8 cellular contexts compared by ENCODE assay signal in the genomic region with DNA sequence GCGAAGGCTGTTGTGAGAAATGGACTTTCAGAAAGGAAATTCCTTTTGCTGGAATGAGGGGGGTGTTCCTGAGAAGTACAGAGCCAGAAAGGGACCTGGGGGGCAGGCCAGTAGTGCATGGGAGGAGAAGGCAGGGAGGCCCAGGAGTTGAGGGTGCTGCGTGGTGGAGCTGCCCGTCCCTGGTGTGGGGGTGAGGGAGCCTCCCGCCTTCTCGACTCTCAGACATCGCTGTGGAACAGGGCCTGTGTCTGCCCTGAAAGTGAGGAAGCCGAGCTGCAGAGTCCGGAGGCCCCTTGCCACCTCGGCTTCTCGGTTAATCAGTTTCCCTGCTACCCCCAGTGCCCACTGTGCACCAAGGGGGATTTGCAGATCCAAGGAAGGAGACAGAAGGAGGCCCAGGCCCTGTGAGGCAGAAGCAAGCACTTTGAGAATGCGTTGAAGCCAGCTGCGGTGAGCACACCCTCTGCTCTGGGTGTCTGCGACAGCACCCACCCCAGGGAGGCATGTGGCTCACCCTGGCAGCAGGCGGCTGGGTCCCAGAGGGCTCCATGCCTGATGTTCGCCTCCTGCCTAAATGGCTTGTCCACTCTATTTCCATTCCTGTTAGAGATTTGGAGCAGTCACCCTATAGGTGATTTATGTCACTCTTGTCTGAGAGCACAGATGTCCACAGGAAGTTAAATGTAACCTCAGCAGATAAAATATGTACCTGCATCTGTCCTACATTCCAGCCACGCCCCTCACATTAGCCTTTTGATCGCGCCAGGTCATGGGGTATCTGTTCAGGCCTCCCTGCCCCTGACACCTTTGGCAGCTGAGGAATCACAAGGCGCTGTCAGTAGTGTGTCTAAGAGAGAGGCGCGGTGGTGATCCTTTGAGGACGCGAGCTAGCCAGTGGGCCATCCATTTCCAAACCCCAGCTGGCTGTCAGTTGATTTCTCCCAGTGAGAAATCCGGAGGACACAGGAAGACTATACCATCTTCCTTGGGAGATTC. TPM values are rescaled to one million over a fixed set of nuclear protein-coding genes. Genes with fewer than 3 reads are reported as not detected.
DNase-seq lines count a peak whose midpoint lies in the region; ATAC-seq and TF ChIP-seq lines count a peak whose summit lies in the region.

No MANE protein-coding gene starts in this region.

- ATAC-seq in effector memory CD8-positive, alpha-beta T cell (replicated peaks) = peak; percentile 26
- no peak for ATAC-seq in GM19463 (IDR thresholded peaks at IDR 0.05; ENCODE audit: unreplicated experiment)

- peak overlapping the region; percentile 57 to 60 for H3K27ac Mint-ChIP-seq in effector memory CD8-positive, alpha-beta T cell

- no peaks in the 10 kb centered on the region for H3K27me3 Mint-ChIP-seq in effector memory CD8-positive, alpha-beta T cell

- no peaks in the 10 kb centered on the region for H3K9me3 ChIP-seq in muscle layer of duodenum (ENCODE audit: control insufficient read depth in 1 of 2, low read length in 2 of 2)

- no peak for TF ChIP-seq CTCF in 22Rv1 (IDR thresholded peaks at IDR 0.05)

- DNase-seq in Jurkat, Clone E6-1 (ENCODE audit: low read depth, low spot score) = no peak
- no peak for DNase-seq in effector memory CD8-positive, alpha-beta T cell
- no peak for DNase-seq in DMS114 treated with DMSO at 0.1 percent for 48 hours (lab: John Stamatoyannopoulos, UW; ENCODE audit: unreplicated experiment)
- DNase-seq in NAMALWA (ENCODE audit: low spot score) = no peak
- no peak for DNase-seq in NCI-H526 treated with DMSO at 0.1 percent for 48 hours (lab: John Stamatoyannopoulos, UW)

- no peaks in the 10 kb centered on the region for H3K9me3 Mint-ChIP-seq in effector memory CD8-positive, alpha-beta T cell

- H3K27me3 ChIP-seq in muscle layer of duodenum (ENCODE audit: low read depth, low read length) = no peaks in the 10 kb centered on the region

- H3K36me3 Mint-ChIP-seq in effector memory CD8-positive, alpha-beta T cell (ENCODE audit: insufficient read depth) = peaks cover 33% of the 10 kb centered on the region

- H3K4me3 ChIP-seq in Jurkat, Clone E6-1 (ENCODE audit: low read length) = peak overlapping the region; percentile 62
- peak overlapping the region; percentile 70 to 84 for H3K4me3 ChIP-seq in muscle layer of duodenum (ENCODE audit: low read depth in 1 of 2, low read length in 2 of 2)

- H3K27ac ChIP-seq in 22Rv1 = peak overlapping the region; percentile 82
- peak overlapping the region; percentile 93 for H3K27ac ChIP-seq in muscle layer of duodenum (ENCODE audit: low read length)

- H3K4me1 ChIP-seq in muscle layer of duodenum (ENCODE audit: control insufficient read depth in 1 of 2, insufficient read depth in 2 of 2, low read length in 2 of 2) = peaks cover 15 to 39% of the 10 kb centered on the region in 2 donors

- H3K4me3 Mint-ChIP-seq in effector memory CD8-positive, alpha-beta T cell = peak overlapping the region in 1 of 2 donors; percentile 25

- H3K36me3 ChIP-seq in muscle layer of duodenum (ENCODE audit: control insufficient read depth in 1 of 2, insufficient read depth in 2 of 2, low read length in 2 of 2) = peaks cover 38 to 41% of the 10 kb centered on the region in 2 donors

- H3K4me1 Mint-ChIP-seq in effector memory CD8-positive, alpha-beta T cell (ENCODE audit: low read depth in 2 of 2) = peaks cover 29 to 39% of the 10 kb centered on the region in 2 donors

RNA-seq across cellular contexts. Expression of a gene that starts 28.3 kb away (rescaled TPM):
- 89.3 TPM for polyA plus RNA-seq in Jurkat, Clone E6-1 (2012; ENCODE audit: insufficient read depth, insufficient read length)

RNA-seq across cellular contexts. Expression of a gene that starts 31.2 kb away (rescaled TPM):
- 23.5 TPM for polyA plus RNA-seq in Jurkat, Clone E6-1 (2012; ENCODE audit: insufficient read depth, insufficient read length)

RNA-seq across cellular contexts. Expression of a gene that starts 32.1 kb away (rescaled TPM):
- 13.1 TPM for polyA plus RNA-seq in Jurkat, Clone E6-1 (2012; ENCODE audit: insufficient read depth, insufficient read length)

RNA-seq across cellular contexts. Expression of a gene that starts 50.0 kb away (rescaled TPM):
- polyA plus RNA-seq in Jurkat, Clone E6-1 (2012; ENCODE audit: insufficient read depth, insufficient read length) = not detected
